32 cellular contexts compared by ENCODE assay signal in genomic region chr14:104213301-104214034, GRCh38.
"Had no signal": no experiment of that assay in that cellular context is flagged by ENCODE, and none has a peak within 500 bp of the region (broad histone marks: within the 10 kb centered on the region; RNA-seq: fewer than 3 reads in every experiment).

No MANE protein-coding gene starts in this region.

- H3K36me3 Mint-ChIP-seq: activated naive CD4-positive, alpha-beta T cell treated with anti-CD3 and anti-CD28 coated beads, Interleukin-2, amount 50 U/mL, for 24 hours; activated naive CD8-positive, alpha-beta T cell treated with anti-CD3 and anti-CD28 coated beads, Interleukin-2, amount 10 ng/mL, durations not matched to agents 7 days and 5 days had no signal

- FAIRE-seq: astrocyte, RCC 7860, TTC549 had no signal

- H3K27ac ChIP-seq: body of pancreas, breast epithelium, KMS-11, PC-9, SJSA1 had no signal

- H3K4me3 ChIP-seq: body of pancreas, breast epithelium, PC-9, SJSA1 had no signal

- H3K36me3 ChIP-seq: breast epithelium, SJSA1 had no signal

- H3K27ac Mint-ChIP-seq: activated CD4-positive, alpha-beta T cell treated with anti-CD3 and anti-CD28 coated beads, Interleukin-2, amount 10 ng/mL, durations not matched to agents 24 days and 14 days; activated CD8-positive, alpha-beta T cell treated with anti-CD3 and anti-CD28 coated beads for 36 hours; activated naive CD4-positive, alpha-beta T cell treated with anti-CD3 and anti-CD28 coated beads, Interleukin-2, amount 50 U/mL, for 24 hours; activated naive CD8-positive, alpha-beta T cell treated with anti-CD3 and anti-CD28 coated beads, Interleukin-2, amount 10 ng/mL, durations not matched to agents 7 days and 5 days; activated T-cell treated with anti-CD3 and anti-CD28 coated beads, Interleukin-2, amount 50 U/mL, for 24 hours; activated T-helper 2 cell treated with anti-CD3 and anti-CD28 coated beads, Interferon-gamma antibody, Interleukin-2, Interleukin-4, amounts not matched to agents 10 μg/mL and 5 μg/mL and 100 μg/mL, durations not matched to agents 14 hours and 24 hours and 36 hours; T-helper 1 cell treated with Interleukin-12 subunit alpha and Interleukin-12 subunit beta and Interleukin-4 antibody, amounts not matched to agents 30 μg/mL and 1 μg/mL, for 36 hours; T-helper 2 cell treated with Interferon-gamma antibody and Interleukin-4, amounts not matched to agents 5 μg/mL and 100 μg/mL, for 36 hours had no signal

- H3K9me3 Mint-ChIP-seq: activated CD8-positive, alpha-beta T cell treated with anti-CD3 and anti-CD28 coated beads for 36 hours; activated naive CD4-positive, alpha-beta T cell treated with anti-CD3 and anti-CD28 coated beads, Interleukin-2, amount 50 U/mL, for 24 hours; activated naive CD8-positive, alpha-beta T cell treated with anti-CD3 and anti-CD28 coated beads, Interleukin-2, amount 10 ng/mL, durations not matched to agents 7 days and 5 days; activated T-cell treated with anti-CD3 and anti-CD28 coated beads, Interleukin-2, amount 50 U/mL, for 24 hours; activated T-helper 2 cell treated with anti-CD3 and anti-CD28 coated beads, Interferon-gamma antibody, Interleukin-2, Interleukin-4, amounts not matched to agents 10 μg/mL and 5 μg/mL and 100 μg/mL, durations not matched to agents 14 hours and 24 hours and 36 hours; T-helper 1 cell treated with Interleukin-12 subunit alpha and Interleukin-12 subunit beta and Interleukin-4 antibody, amounts not matched to agents 30 μg/mL and 1 μg/mL, for 36 hours; T-helper 2 cell treated with Interferon-gamma antibody and Interleukin-4, amounts not matched to agents 5 μg/mL and 100 μg/mL, for 36 hours had no signal

- ATAC-seq: activated CD8-positive, alpha-beta T cell treated with anti-CD3 and anti-CD28 coated beads for 36 hours; body of pancreas had no signal

- H3K4me1 ChIP-seq: body of pancreas, breast epithelium, SJSA1 had no signal

- H3K4me1 Mint-ChIP-seq: activated CD4-positive, alpha-beta T cell treated with anti-CD3 and anti-CD28 coated beads, Interleukin-2, amount 10 ng/mL, durations not matched to agents 24 days and 14 days; activated naive CD4-positive, alpha-beta T cell treated with anti-CD3 and anti-CD28 coated beads, Interleukin-2, amount 50 U/mL, for 24 hours; activated naive CD8-positive, alpha-beta T cell treated with anti-CD3 and anti-CD28 coated beads, Interleukin-2, amount 10 ng/mL, durations not matched to agents 7 days and 5 days had no signal

- H3K4me2 ChIP-seq: KMS-11, PC-9, SK-N-SH had no signal

- H2AFZ ChIP-seq: PC-9 had no signal

- H3K9ac ChIP-seq: KMS-11, SK-N-SH had no signal

- H3K9me3 ChIP-seq: body of pancreas, breast epithelium, SJSA1, SK-N-SH had no signal

- H3K27me3 ChIP-seq: body of pancreas, SJSA1 had no signal

- H3K4me3 Mint-ChIP-seq: activated CD4-positive, alpha-beta T cell treated with anti-CD3 and anti-CD28 coated beads, Interleukin-2, amount 10 ng/mL, durations not matched to agents 24 days and 14 days; activated CD8-positive, alpha-beta T cell treated with anti-CD3 and anti-CD28 coated beads for 36 hours; activated naive CD4-positive, alpha-beta T cell treated with anti-CD3 and anti-CD28 coated beads, Interleukin-2, amount 50 U/mL, for 24 hours; activated naive CD8-positive, alpha-beta T cell treated with anti-CD3 and anti-CD28 coated beads, Interleukin-2, amount 10 ng/mL, durations not matched to agents 7 days and 5 days; activated T-cell treated with anti-CD3 and anti-CD28 coated beads, Interleukin-2, amount 50 U/mL, for 24 hours; T-helper 1 cell treated with Interleukin-12 subunit alpha and Interleukin-12 subunit beta and Interleukin-4 antibody, amounts not matched to agents 30 μg/mL and 1 μg/mL, for 36 hours; T-helper 2 cell treated with Interferon-gamma antibody and Interleukin-4, amounts not matched to agents 5 μg/mL and 100 μg/mL, for 36 hours had no signal

- DNase-seq: activated CD4-positive, alpha-beta T cell treated with anti-CD3 and anti-CD28 coated beads, Interleukin-2, amount 10 ng/mL, durations not matched to agents 24 days and 14 days; activated CD4-positive, alpha-beta T cell treated with anti-CD3 and anti-CD28 coated beads, Interleukin-2, amount 50 U/mL, for 4 hours; activated CD8-positive, alpha-beta T cell treated with anti-CD3 and anti-CD28 coated beads for 36 hours; activated gamma-delta T cell; activated naive CD4-positive, alpha-beta T cell treated with Interleukin-2 at 50 U/mL for 16 hours; activated naive CD8-positive, alpha-beta T cell treated with anti-CD3 and anti-CD28 coated beads, Interleukin-2, amount 10 ng/mL, durations not matched to agents 7 days and 5 days; activated T-cell treated with anti-CD3 and anti-CD28 coated beads, Interleukin-2, amount 50 U/mL, for 24 hours; amygdala; body of pancreas; MM.1S; MV-4-11; NCI-H1092; NCI-H1436 treated with DMSO at 0.1 percent for 48 hours; NCI-H1694 treated with DMSO at 0.1 percent for 48 hours; NCI-H2029; NCI-H2171; NCI-H510A; NCI-H748 treated with DMSO at 0.1 percent for 48 hours; NK-92 treated with Interleukin-12 subunit alpha and Interleukin-12 subunit beta, amount 100 ng/mL, for 24 hours; PC-9; SHP77 treated with DMSO at 0.1 percent for 48 hours; SK-N-SH had no signal

- H3K27me3 Mint-ChIP-seq: activated CD4-positive, alpha-beta T cell treated with anti-CD3 and anti-CD28 coated beads, Interleukin-2, amount 10 ng/mL, durations not matched to agents 24 days and 14 days had no signal
